ENCODE assay signal across 30 cellular contexts in genomic region chr1:54493608-54494007, GRCh38. TPM values are rescaled to one million over a fixed set of nuclear protein-coding genes. Genes with fewer than 3 reads are reported as not detected.
DNase-seq lines count a peak whose midpoint lies in the region; ATAC-seq, FAIRE-seq and TF ChIP-seq lines count a peak whose summit lies in the region.
"Had no signal": no experiment of that assay in that cellular context is flagged by ENCODE, and none has a peak within 500 bp of the region (broad histone marks: within the 10 kb centered on the region; RNA-seq: fewer than 3 reads in every experiment).

No MANE protein-coding gene starts in this region.

- H4K20me1 ChIP-seq in BLaER1 (no peaks in the 10 kb centered on the region), GM23248 (ENCODE audit: insufficient read depth) (no peaks in the 10 kb centered on the region)

- H3K9me3 ChIP-seq in BLaER1 (peaks cover 33% of the 10 kb centered on the region), GM23248 (ENCODE audit: low read depth) (no peaks in the 10 kb centered on the region)
- H3K9me3 ChIP-seq: HAP-1 had no signal

- no peak for FAIRE-seq in RCC 7860 (lab: Jason Lieb, UNC)
- FAIRE-seq: GM18507 had no signal

- peak; percentile 47 for DNase-seq in GM23248
- peak; percentile 8 for DNase-seq in RCC 7860 (ENCODE audit: low spot score)
- DNase-seq in epithelial cell of esophagus (ENCODE audit: low read depth), result peak; percentile 58
- no peak for DNase-seq in effector CD4-positive, alpha-beta T cell
- no peak for DNase-seq in cerebellar cortex (ENCODE audit: low spot score)
- DNase-seq: activated CD4-positive, alpha-beta T cell treated with anti-CD3 and anti-CD28 coated beads, Interleukin-2, amount 10 ng/mL, durations not matched to agents 7 days and 5 days; activated gamma-delta T cell; activated naive CD8-positive, alpha-beta T cell treated with anti-CD3 and anti-CD28 coated beads, Interleukin-2, amount 50 U/mL, for 24 hours; activated T-cell treated with anti-CD3 and anti-CD28 coated beads, Interleukin-2, amount 50 U/mL, for 24 hours; cerebellar nuclear complex; DMS153; dorsolateral prefrontal cortex; GF-D8; glutamatergic neuron; left cardiac atrium; NCI-H1105 treated with DMSO at 0.1 percent for 48 hours; NCI-H2029 treated with DMSO at 0.1 percent for 48 hours; NCI-H69; RPMI8226; stimulated activated CD4-positive, alpha-beta T cell treated with anti-CD3 and anti-CD28 coated beads, Interleukin-12 subunit alpha, Interleukin-12 subunit beta, amount 100 ng/mL, for 4 hours; stimulated activated CD4-positive, alpha-beta T cell treated with anti-CD3 and anti-CD28 coated beads, Interleukin-4, amount 100 ng/mL, for 24 hours; T-helper 9 cell; WERI-Rb-1 had no signal

- 95 to 98% methylated on average over 2 of the region's 2 CpGs for WGBS in GM23248 (ENCODE audit: low coverage in 1 of 2, low lambda C conversion rate in 2 of 2, missing lambda C conversion rate in 2 of 2), 2 experiments

- H3K4me3 ChIP-seq in BLaER1 (no peak overlapping the region), GM23248 (no peak overlapping the region), epithelial cell of esophagus (ENCODE audit: low read length) (no peak overlapping the region)
- H3K4me3 ChIP-seq: dorsolateral prefrontal cortex, HAP-1 had no signal

- ATAC-seq in HG02798 (IDR thresholded peaks at IDR 0.05; ENCODE audit: poor library complexity, unreplicated experiment) (no peak), GM18502 (IDR thresholded peaks at IDR 0.05; ENCODE audit: poor library complexity, unreplicated experiment) (no peak)
- ATAC-seq: activated naive CD8-positive, alpha-beta T cell treated with anti-CD3 and anti-CD28 coated beads, Interleukin-2, amount 50 U/mL, for 24 hours; left cardiac atrium; sciatic nerve; stimulated activated effector memory CD8-positive, alpha-beta T cell treated with anti-CD3 and anti-CD28 coated beads, Interleukin-12 subunit alpha, Interleukin-12 subunit beta, amount 100 ng/mL, for 72 hours had no signal

- H3K27me3 ChIP-seq in BLaER1, result no peaks in the 10 kb centered on the region
- no peaks in the 10 kb centered on the region for H3K27me3 ChIP-seq in GM23248 (replicated peaks; ENCODE audit: insufficient read depth)
- H3K27me3 ChIP-seq: dorsolateral prefrontal cortex had no signal

- H2AFZ ChIP-seq in GM23248, result no peak overlapping the region

- H3K36me3 ChIP-seq in BLaER1, result peaks cover 2% of the 10 kb centered on the region; the same call in 1 of the 2 replicates
- H3K36me3 ChIP-seq in GM23248 (ENCODE audit: low read depth), result no peaks in the 10 kb centered on the region
- H3K36me3 ChIP-seq: HAP-1, WERI-Rb-1 had no signal

- no peaks in the 10 kb centered on the region for H3F3A ChIP-seq in GM23248 (ENCODE audit: insufficient read depth)

- TF ChIP-seq CTCF in epithelial cell of esophagus (IDR thresholded peaks at IDR 0.05; ENCODE audit: insufficient read depth, low read depth, low read length, missing control alignments), result no peak

- no peaks in the 10 kb centered on the region for H3K9me2 ChIP-seq in GM23248 (ENCODE audit: insufficient read depth)

- peak overlapping the region; percentile 32 for H3K4me2 ChIP-seq in BLaER1
- no peak overlapping the region for H3K4me2 ChIP-seq in GM23248 (ENCODE audit: unreplicated experiment)

- in situ Hi-C loops in GM23248 (cut with MboI), result loop anchor here (25.0 kb wide), 1 partner anchor 381 kb away; no protein-coding TSS in a partner anchor

- no peak overlapping the region for H3K9ac ChIP-seq in BLaER1
- H3K9ac ChIP-seq in GM23248, result no peak overlapping the region

- H3K27ac ChIP-seq in BLaER1, result no peak overlapping the region
- H3K27ac ChIP-seq in GM23248, result no peak overlapping the region
- H3K27ac ChIP-seq: dorsolateral prefrontal cortex, WERI-Rb-1 had no signal

- no peaks in the 10 kb centered on the region for H3K79me2 ChIP-seq in GM23248 (ENCODE audit: insufficient read depth)

- H3K4me1 ChIP-seq in BLaER1 (peaks cover 53% of the 10 kb centered on the region), GM23248 (ENCODE audit: insufficient read depth) (no peaks in the 10 kb centered on the region)

RNA-seq across cellular contexts. Expression of gene ACOT11, which starts 54.4 kb away (rescaled TPM):
- 3.6 and 4.8 TPM in 2 replicates for total RNA-seq in GM23248 (2014; rRNA removed; shearing (Covaris generic))
- polyA plus RNA-seq in GM23248 (2016; fragmentation: Nextera tagmentation; extraction: Ambion mirVana), result 3.4 and 3.6 TPM in 2 replicates

Comparison
In these comparisons a context has a peak if more than half of its experiments do, and no peak if none do; other contexts are left out.
1. DNase-seq: peak in GM23248 (single experiment), RCC 7860 (single experiment) and epithelial cell of esophagus (single experiment); none in effector CD4-positive, alpha-beta T cell (single experiment) and cerebellar cortex (single experiment).